ENCODE assay signal across 27 cellular contexts in genomic region chr14:64732066-64732465, GRCh38. TPM values are rescaled to one million over a fixed set of nuclear protein-coding genes. Genes with fewer than 3 reads are reported as not detected.
A peak's percentile ranks its signal among the peaks of the same experiment; 100 is the strongest.
DNase-seq lines count a peak whose midpoint lies in the region; ATAC-seq and TF ChIP-seq lines count a peak whose summit lies in the region.
"Had no signal": no experiment of that assay in that cellular context is flagged by ENCODE, and none has a peak within 500 bp of the region (broad histone marks: within the 10 kb centered on the region; RNA-seq: fewer than 3 reads in every experiment).

No MANE protein-coding gene starts in this region.

- no peak overlapping the region for H3K27ac ChIP-seq in right cardiac atrium (ENCODE audit: low read length)
- no peak overlapping the region for H3K27ac ChIP-seq in RWPE2 (ENCODE audit: poor library complexity, severe bottlenecking)
- H3K27ac ChIP-seq in spleen = no peak overlapping the region
- H3K27ac ChIP-seq: 22Rv1, C4-2B, HL-60 had no signal

- no peak for ATAC-seq in Right ventricle myocardium superior (ENCODE audit: poor library complexity)
- no peak for ATAC-seq in right cardiac atrium
- ATAC-seq in RWPE2 (ENCODE audit: low read depth) = no peak
- no peak for ATAC-seq in GM21367 (IDR thresholded peaks at IDR 0.05; ENCODE audit: unreplicated experiment)
- no peak for ATAC-seq in HG02870 (IDR thresholded peaks at IDR 0.05; ENCODE audit: unreplicated experiment)
- ATAC-seq: CD8-positive, alpha-beta T cell; GM12878; HCT116 had no signal

- intact Hi-C loops in Right ventricle myocardium superior (cut with DNase I) (no loop called here), right cardiac atrium (cut with DNase I) (no loop called here), spleen (cut with DNase I; ENCODE audit: low total_unique reads) (no loop called here)

- TF ChIP-seq CTCF in RWPE2 (IDR thresholded peaks at IDR 0.05; ENCODE audit: poor library complexity, severe bottlenecking) (no peak), glutamatergic neuron (IDR thresholded peaks at IDR 0.05; ENCODE audit: partially characterized antibody, unreplicated experiment) (no peak), spleen (IDR thresholded peaks at IDR 0.05 in 8 of 11, conservative IDR thresholded peaks at IDR 0.05 in 3 of 11) (no peak)

- H3K4me1 ChIP-seq in right cardiac atrium (ENCODE audit: control insufficient read depth, insufficient read depth, low read length) (no peaks in the 10 kb centered on the region), RWPE2 (ENCODE audit: insufficient read depth, poor library complexity, severe bottlenecking) (peaks cover 2% of the 10 kb centered on the region), spleen (peaks cover 7 to 51% (median 17%) of the 10 kb centered on the region in 6 donors)

- H3K4me3 ChIP-seq in right cardiac atrium (ENCODE audit: low read length) (no peak overlapping the region), RWPE2 (ENCODE audit: severe bottlenecking) (no peak overlapping the region), spleen (no peak overlapping the region)
- H3K4me3 ChIP-seq: GM12878 had no signal

- H3K27me3 ChIP-seq in right cardiac atrium (ENCODE audit: control insufficient read depth, insufficient read depth) = no peaks in the 10 kb centered on the region
- no peaks in the 10 kb centered on the region for H3K27me3 ChIP-seq in RWPE2 (ENCODE audit: insufficient read depth, poor library complexity, severe bottlenecking)
- H3K27me3 ChIP-seq in spleen (replicated peaks in 1 of 7) = no peaks in the 10 kb centered on the region

- DNase-seq in Right ventricle myocardium superior (peak; percentile 22), right cardiac atrium (no peak), RWPE2 (ENCODE audit: low spot score) (peak; percentile 52), glutamatergic neuron (peak; percentile 1), spleen (peak; percentile 65)
- no peak for DNase-seq in activated naive CD4-positive, alpha-beta T cell (lab: John Stamatoyannopoulos, UW)
- DNase-seq: CD8-positive, alpha-beta T cell; DMS 273 treated with DMSO at 0.1 percent for 48 hours; DMS79; EL; GDM1; Karpas-422; NCI-H1092; NCI-H1417 treated with DMSO at 0.1 percent for 48 hours; NCI-H1694 treated with DMSO at 0.1 percent for 48 hours; NCI-H2081; NCI-H2227 treated with DMSO at 0.1 percent for 48 hours; NCI-H526 treated with DMSO at 0.1 percent for 48 hours; RPMI8226 had no signal

- peaks cover 12% of the 10 kb centered on the region for H3K4me1 Mint-ChIP-seq in glutamatergic neuron (ENCODE audit: low read depth, unreplicated experiment)
- H3K4me1 Mint-ChIP-seq: B cell had no signal

- no peak overlapping the region for H3K27ac Mint-ChIP-seq in glutamatergic neuron (ENCODE audit: unreplicated experiment)
- H3K27ac Mint-ChIP-seq: B cell; CD8-positive, alpha-beta T cell had no signal

- peaks cover 5% of the 10 kb centered on the region for H3K27me3 Mint-ChIP-seq in glutamatergic neuron (ENCODE audit: unreplicated experiment)

- 95% methylated on average over 4 of the region's 4 CpGs for WGBS in right cardiac atrium
- 80 to 93% (median 90%) methylated on average over 3 to 4 of the region's 4 CpGs for WGBS in spleen, 5 donors

- H3K9me3 ChIP-seq in right cardiac atrium (ENCODE audit: control insufficient read depth, low read length) = no peaks in the 10 kb centered on the region
- no peaks in the 10 kb centered on the region for H3K9me3 ChIP-seq in RWPE2 (ENCODE audit: severe bottlenecking)
- no peaks in the 10 kb centered on the region for H3K9me3 ChIP-seq in spleen

- H3K36me3 ChIP-seq in RWPE2 (ENCODE audit: low read depth) (peaks cover 97% of the 10 kb centered on the region), spleen (peaks cover 0 to 92% (median 42%) of the 10 kb centered on the region in 6 donors)

- TF ChIP-seq POLR2A in spleen (IDR thresholded peaks at IDR 0.05) = no peak

- peaks cover 12% of the 10 kb centered on the region for H3K9me3 Mint-ChIP-seq in glutamatergic neuron (ENCODE audit: unreplicated experiment)
- H3K9me3 Mint-ChIP-seq: CD8-positive, alpha-beta T cell had no signal

- no peak overlapping the region for H3K4me3 Mint-ChIP-seq in glutamatergic neuron (ENCODE audit: unreplicated experiment)
- H3K4me3 Mint-ChIP-seq: B cell; CD8-positive, alpha-beta T cell had no signal

- peaks cover 4% of the 10 kb centered on the region for H3K36me3 Mint-ChIP-seq in glutamatergic neuron (ENCODE audit: unreplicated experiment)
- H3K36me3 Mint-ChIP-seq: CD8-positive, alpha-beta T cell had no signal

RNA-seq across cellular contexts. Expression of gene PLEKHG3, which starts 27.8 kb away (rescaled TPM):
- total RNA-seq in Right ventricle myocardium superior = 16.6 TPM
- 10 to 100 TPM; 35.7 to 58.7 (median 50.6) TPM for total RNA-seq in right cardiac atrium
- polyA plus RNA-seq in right cardiac atrium = 12.6 TPM
- total RNA-seq in glutamatergic neuron (ENCODE audit: unreplicated experiment) = 10.1 TPM
- total RNA-seq in spleen = 10 to 100 TPM; 31.5 to 77.7 (median 56.2) TPM
- 10 to 100 TPM in 2 of 3 donors, 1 to 10 TPM in 1; 4.5 to 17.1 (median 12.3) TPM for polyA plus RNA-seq in spleen

Comparison
In these comparisons a context has a peak if more than half of its experiments do, and no peak if none do; other contexts are left out.
1. DNase-seq: peak in Right ventricle myocardium superior (single experiment), RWPE2 (single experiment), glutamatergic neuron (single experiment) and spleen (single experiment); none in right cardiac atrium (0 of 3) and activated naive CD4-positive, alpha-beta T cell (0 of 4).